In the genomic region with DNA sequence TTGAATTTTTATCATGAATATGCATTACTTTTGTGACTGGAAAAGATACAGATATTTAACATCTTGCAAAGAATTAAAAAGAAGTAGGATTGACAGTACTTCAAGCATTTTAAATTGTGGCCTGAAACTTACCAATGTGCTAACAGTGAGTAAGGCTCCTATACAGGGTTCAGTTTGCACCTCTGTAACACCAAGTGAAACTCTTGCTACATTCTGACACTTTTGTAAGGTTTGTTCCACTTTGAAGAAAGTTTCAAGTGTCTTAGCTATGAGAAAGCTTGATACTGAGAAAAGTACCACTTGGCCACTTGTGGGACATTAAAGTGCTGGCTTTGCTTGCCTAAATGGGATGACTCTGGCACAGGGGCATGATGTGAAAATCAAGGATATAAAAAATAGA, we compare ENCODE assay signal across 30 cellular contexts.
"Had no signal": no experiment of that assay in that cellular context is flagged by ENCODE, and none has a peak within 500 bp of the region (broad histone marks: within the 10 kb centered on the region; RNA-seq: fewer than 3 reads in every experiment).

No MANE protein-coding gene starts in this region.

- H3K27ac ChIP-seq: dorsolateral prefrontal cortex, epithelial cell of prostate, gastrocnemius medialis, heart left ventricle, hepatocyte, ovary, psoas muscle, sigmoid colon, thoracic aorta, tibial nerve, upper lobe of left lung, uterus had no signal

- H3K27me3 Mint-ChIP-seq: naive B cell had no signal

- H3K4me1 ChIP-seq: gastrocnemius medialis, heart left ventricle, psoas muscle, sigmoid colon, tibial nerve, upper lobe of left lung, uterus had no signal

- H3K27ac Mint-ChIP-seq: endodermal cell; mesothelial cell of epicardium; naive B cell; nephron progenitor cell; stimulated activated effector memory CD8-positive, alpha-beta T cell treated with anti-CD3 and anti-CD28 coated beads, Interleukin-12 subunit alpha, Interleukin-12 subunit beta, amount 100 ng/mL, for 72 hours had no signal

- H3K4me3 Mint-ChIP-seq: endodermal cell; mesothelial cell of epicardium; naive B cell; nephron progenitor cell; stimulated activated effector memory CD8-positive, alpha-beta T cell treated with anti-CD3 and anti-CD28 coated beads, Interleukin-12 subunit alpha, Interleukin-12 subunit beta, amount 100 ng/mL, for 72 hours had no signal

- ATAC-seq: esophagus mucosa; gastrocnemius medialis; heart left ventricle; left lobe of liver; mucosa of descending colon; psoas muscle; right cardiac atrium; stimulated activated effector memory CD8-positive, alpha-beta T cell treated with anti-CD3 and anti-CD28 coated beads, Interleukin-12 subunit alpha, Interleukin-12 subunit beta, amount 100 ng/mL, for 72 hours had no signal

- H3K9me3 ChIP-seq: gastrocnemius medialis, mucosa of descending colon, ovary, psoas muscle, sigmoid colon, thoracic aorta, tibial nerve, upper lobe of left lung, uterus had no signal

- H3K27me3 ChIP-seq: dorsolateral prefrontal cortex, gastrocnemius medialis, heart left ventricle, hepatocyte, ovary, sigmoid colon, tibial nerve, upper lobe of left lung, uterus had no signal

- H3K36me3 ChIP-seq: gastrocnemius medialis, heart left ventricle, ovary, sigmoid colon, thoracic aorta, tibial nerve, upper lobe of left lung, uterus had no signal

- H3K9me3 Mint-ChIP-seq: endodermal cell, nephron progenitor cell had no signal

- H3K4me3 ChIP-seq: dorsolateral prefrontal cortex, gastrocnemius medialis, heart left ventricle, hepatocyte, mucosa of descending colon, ovary, psoas muscle, sigmoid colon, thoracic aorta, tibial nerve, upper lobe of left lung, uterus had no signal

- DNase-seq: dorsolateral prefrontal cortex; effector CD4-positive, alpha-beta T cell; endodermal cell; foreskin fibroblast; gastrocnemius medialis; heart left ventricle; kidney; mesenchymal stem cell; mucosa of descending colon; naive B cell; nephron progenitor cell; occipital lobe; ovary; posterior cingulate gyrus; psoas muscle; right cardiac atrium; sigmoid colon; stimulated activated CD4-positive, alpha-beta T cell treated with anti-CD3 and anti-CD28 coated beads, Interleukin-2, amount 100 ng/mL, for 24 hours; stimulated activated CD4-positive, alpha-beta T cell treated with anti-CD3 and anti-CD28 coated beads, Interleukin-4, amount 100 ng/mL, for 24 hours; stimulated activated naive CD4-positive, alpha-beta T cell treated with Interleukin-2 at 50 U/mL for 16 hours; uterus had no signal

- H3K4me1 Mint-ChIP-seq: mesothelial cell of epicardium; nephron progenitor cell; stimulated activated effector memory CD8-positive, alpha-beta T cell treated with anti-CD3 and anti-CD28 coated beads, Interleukin-12 subunit alpha, Interleukin-12 subunit beta, amount 100 ng/mL, for 72 hours had no signal
